In genomic region chr9:27784999-27785713, GRCh38 we compare ENCODE assay signal across 14 cellular contexts.
DNase-seq lines count a peak whose midpoint lies in the region; ATAC-seq and TF ChIP-seq lines count a peak whose summit lies in the region.
"Had no signal": no experiment of that assay in that cellular context is flagged by ENCODE, and none has a peak within 500 bp of the region (broad histone marks: within the 10 kb centered on the region; RNA-seq: fewer than 3 reads in every experiment).

No MANE protein-coding gene starts in this region.

- no peak overlapping the region for H3K4me3 ChIP-seq in body of pancreas
- H3K4me3 ChIP-seq: cardiac muscle cell, stomach had no signal

- H3K4me3 Mint-ChIP-seq in glutamatergic neuron (ENCODE audit: unreplicated experiment) = no peak overlapping the region

- no peak overlapping the region for H3K27ac ChIP-seq in body of pancreas
- H3K27ac ChIP-seq: cardiac muscle cell, stomach had no signal

- ATAC-seq in GM18870 (IDR thresholded peaks at IDR 0.05; ENCODE audit: unreplicated experiment) = peak; percentile 76
- peak; percentile 50 for ATAC-seq in GM21825 (IDR thresholded peaks at IDR 0.05; ENCODE audit: unreplicated experiment)
- no peak for ATAC-seq in body of pancreas
- ATAC-seq: right cardiac atrium had no signal

- no peaks in the 10 kb centered on the region for H3K9me3 ChIP-seq in body of pancreas

- peaks cover 14% of the 10 kb centered on the region for H3K36me3 Mint-ChIP-seq in glutamatergic neuron (ENCODE audit: unreplicated experiment)

- H3K9me3 Mint-ChIP-seq in glutamatergic neuron (ENCODE audit: unreplicated experiment) = peaks cover 11% of the 10 kb centered on the region

- WGBS in body of pancreas, 2 donors = 58% methylated on average over 4 to 6 of the region's 6 CpGs

- no peaks in the 10 kb centered on the region for H3K36me3 ChIP-seq in body of pancreas (replicated peaks in 1 of 2; ENCODE audit: insufficient read depth in 1 of 2, low read depth in 2 of 2)
- H3K36me3 ChIP-seq: cardiac muscle cell, stomach had no signal

- no peaks in the 10 kb centered on the region for H3K27me3 ChIP-seq in body of pancreas
- H3K27me3 ChIP-seq: cardiac muscle cell, stomach had no signal

- H3K27ac Mint-ChIP-seq in glutamatergic neuron (ENCODE audit: unreplicated experiment) = no peak overlapping the region

- DNase-seq in HT1080 (ENCODE audit: low read depth) (peak; percentile 3), iris pigment epithelial cell (ENCODE audit: low read depth) (peak; percentile 10), body of pancreas (no peak), glutamatergic neuron (no peak), OCI-M1 (lab: John Stamatoyannopoulos, UW) (no peak)
- DNase-seq: DMS79, IMR-90, NCI-H524 treated with DMSO at 0.1 percent for 48 hours, stomach, T-helper 9 cell had no signal

- no peak for TF ChIP-seq POLR2A in body of pancreas (IDR thresholded peaks at IDR 0.05)

- no peaks in the 10 kb centered on the region for H3K4me1 ChIP-seq in body of pancreas
- H3K4me1 ChIP-seq: stomach had no signal

- peaks cover 3% of the 10 kb centered on the region for H3K27me3 Mint-ChIP-seq in glutamatergic neuron (ENCODE audit: unreplicated experiment)

- intact Hi-C loops in body of pancreas (cut with DNase I) = no loop called here

- no peak for TF ChIP-seq CTCF in body of pancreas (IDR thresholded peaks at IDR 0.05)
- TF ChIP-seq CTCF in glutamatergic neuron (IDR thresholded peaks at IDR 0.05; ENCODE audit: partially characterized antibody, unreplicated experiment) = no peak

- H3K4me1 Mint-ChIP-seq in glutamatergic neuron (ENCODE audit: low read depth, unreplicated experiment) = no peaks in the 10 kb centered on the region

Comparison
In these comparisons a context has a peak if more than half of its experiments do, and no peak if none do; other contexts are left out.
1. DNase-seq: peak in HT1080 (single experiment) and iris pigment epithelial cell (single experiment); none in body of pancreas (0 of 4), glutamatergic neuron (single experiment) and OCI-M1 (single experiment).